Comparison of ENCODE assay signal across 22 cellular contexts in genomic region chr2:24922556-24922955, GRCh38.
"Had no signal": no experiment of that assay in that cellular context is flagged by ENCODE, and none has a peak within 500 bp of the region (broad histone marks: within the 10 kb centered on the region; RNA-seq: fewer than 3 reads in every experiment).

No MANE protein-coding gene starts in this region.

- H3K27ac Mint-ChIP-seq: dendritic cell treated with granulocyte-macrophage colony-stimulating factor and Interleukin-4, amounts not matched to agents 40 ng/mL and 50 ng/mL, for 4 days; effector memory CD8-positive, alpha-beta T cell; neural progenitor cell had no signal

- H3K9ac ChIP-seq: neural progenitor cell, parathyroid adenoma had no signal

- ATAC-seq: effector memory CD8-positive, alpha-beta T cell; gastroesophageal sphincter; left lobe of liver; mucosa of descending colon; naive thymus-derived CD8-positive, alpha-beta T cell; psoas muscle; right lobe of liver; stimulated activated naive CD8-positive, alpha-beta T cell treated with anti-CD3 and anti-CD28 coated beads, Interleukin-15, Interleukin-2, amounts not matched to agents 100 U/mL and 50 U/mL, for 24 hours had no signal

- H3K27me3 Mint-ChIP-seq: effector memory CD8-positive, alpha-beta T cell; naive thymus-derived CD8-positive, alpha-beta T cell had no signal

- H3K4me2 ChIP-seq: neural progenitor cell had no signal

- H3K79me2 ChIP-seq: parathyroid adenoma had no signal

- H3K36me3 ChIP-seq: esophagus muscularis mucosa, neural progenitor cell, right lobe of liver, upper lobe of left lung had no signal

- DNase-seq: cerebellar nuclear complex; effector memory CD8-positive, alpha-beta T cell; glutamatergic neuron; islet precursor cell; mammary epithelial cell; mucosa of descending colon; naive thymus-derived CD8-positive, alpha-beta T cell; occipital lobe; psoas muscle; retina; right lobe of liver; stimulated activated CD4-positive, alpha-beta T cell treated with anti-CD3 and anti-CD28 coated beads, Interleukin-12 subunit alpha, Interleukin-12 subunit beta, amount 100 ng/mL, for 4 hours; stimulated activated naive CD8-positive, alpha-beta T cell treated with anti-CD3 and anti-CD28 coated beads, Interleukin-15, Interleukin-2, amounts not matched to agents 100 U/mL and 50 U/mL, for 24 hours; upper lobe of left lung had no signal

- H3K9me3 ChIP-seq: esophagus muscularis mucosa, gastroesophageal sphincter, mucosa of descending colon, psoas muscle, right lobe of liver, tibial artery, upper lobe of left lung had no signal

- H2AFZ ChIP-seq: neural progenitor cell, parathyroid adenoma had no signal

- H3K4me3 ChIP-seq: esophagus muscularis mucosa, gastroesophageal sphincter, mucosa of descending colon, neural progenitor cell, psoas muscle, right lobe of liver, tibial artery, upper lobe of left lung had no signal

- H3K9me3 Mint-ChIP-seq: dendritic cell treated with granulocyte-macrophage colony-stimulating factor and Interleukin-4, amounts not matched to agents 40 ng/mL and 50 ng/mL, for 4 days; effector memory CD8-positive, alpha-beta T cell; naive thymus-derived CD8-positive, alpha-beta T cell; neural progenitor cell had no signal

- H3K27me3 ChIP-seq: esophagus muscularis mucosa, gastroesophageal sphincter, right lobe of liver, tibial artery had no signal

- H3K4me1 ChIP-seq: parathyroid adenoma, right lobe of liver had no signal

- H3K27ac ChIP-seq: epithelial cell of prostate, esophagus muscularis mucosa, gastroesophageal sphincter, neural progenitor cell, parathyroid adenoma, psoas muscle, right lobe of liver, tibial artery, upper lobe of left lung had no signal

- H3K4me3 Mint-ChIP-seq: dendritic cell treated with granulocyte-macrophage colony-stimulating factor and Interleukin-4, amounts not matched to agents 40 ng/mL and 50 ng/mL, for 4 days; effector memory CD8-positive, alpha-beta T cell; neural progenitor cell had no signal
